Comparison of ENCODE assay signal across 17 cellular contexts in the genomic region with DNA sequence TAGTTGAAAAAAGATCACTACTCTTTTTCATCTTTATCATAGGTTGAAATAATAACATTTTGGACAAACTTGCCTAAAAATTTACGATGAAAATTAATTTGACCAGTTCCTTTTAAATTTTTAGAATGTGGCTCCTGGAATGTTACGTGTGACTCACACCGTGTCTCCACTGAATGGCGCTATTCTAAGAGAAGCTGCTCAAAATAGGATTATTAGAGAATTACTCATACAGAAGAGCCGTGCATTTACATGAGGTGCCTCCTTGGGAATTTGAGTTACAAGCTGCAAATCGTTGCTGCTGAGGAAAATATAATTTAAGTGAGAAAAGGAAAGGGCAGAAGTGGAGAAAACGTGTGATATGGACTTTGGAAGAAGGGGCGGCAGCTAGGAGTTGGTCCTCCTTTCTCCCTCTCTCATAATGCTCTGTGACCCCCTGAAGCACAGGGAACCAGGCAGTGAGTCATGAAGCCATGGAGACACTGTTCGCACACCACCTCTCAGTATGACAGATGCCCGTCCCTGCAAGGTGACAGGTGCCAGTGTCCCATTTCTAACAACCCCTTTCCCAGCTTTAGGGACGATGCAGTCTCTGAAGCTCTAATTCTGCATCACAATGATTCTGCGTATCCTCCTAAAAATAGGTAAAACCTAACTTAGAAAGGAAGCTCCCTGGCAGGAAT.
DNase-seq lines count a peak whose midpoint lies in the region; ATAC-seq and TF ChIP-seq lines count a peak whose summit lies in the region.
"Had no signal": no experiment of that assay in that cellular context is flagged by ENCODE, and none has a peak within 500 bp of the region (broad histone marks: within the 10 kb centered on the region; RNA-seq: fewer than 3 reads in every experiment).

No MANE protein-coding gene starts in this region.

- H3K36me3 ChIP-seq in left lung (no peaks in the 10 kb centered on the region), prostate gland (no peaks in the 10 kb centered on the region)

- H3K27ac ChIP-seq in H9 (ENCODE audit: insufficient read length, low read depth, low read length) (no peak overlapping the region), left lung (no peak overlapping the region), prostate gland (no peak overlapping the region)
- H3K27ac ChIP-seq: A549, SK-N-MC had no signal

- H3K4me3 ChIP-seq in left lung, result no peak overlapping the region
- H3K4me3 ChIP-seq in prostate gland, result no peak overlapping the region
- H3K4me3 ChIP-seq: A549, SK-N-MC had no signal

- H2BK5ac ChIP-seq in H9 (ENCODE audit: insufficient read length, low read length), result no peak overlapping the region

- in situ Hi-C loops in ACHN (cut with HindIII; ENCODE audit: low pct_ligation_motif_present, low pct_unique_long_range_greater_than_20kb, low sequenced_read_pairs), result no loop called here

- no peaks in the 10 kb centered on the region; the same call in none of the 2 replicates for H3K27me3 Mint-ChIP-seq in H9 (ENCODE audit: low read depth)
- H3K27me3 Mint-ChIP-seq: CD4-positive, alpha-beta memory T cell had no signal

- no peak overlapping the region for H2BK15ac ChIP-seq in H9 (ENCODE audit: low read depth, low read length)

- H2AK5ac ChIP-seq in H9 (ENCODE audit: insufficient read length, low read length), result no peak overlapping the region

- H4K8ac ChIP-seq in H9 (replicated peaks; ENCODE audit: insufficient read length, low read depth, low read length), result no peak overlapping the region

- no peak overlapping the region for H3K18ac ChIP-seq in H9 (ENCODE audit: insufficient read length, low read depth, low read length)

- H3K4me1 ChIP-seq in H9 (ENCODE audit: insufficient read depth, low read length), result no peaks in the 10 kb centered on the region; the same call in 1 of the 2 replicates
- H3K4me1 ChIP-seq in left lung, result no peaks in the 10 kb centered on the region
- no peaks in the 10 kb centered on the region for H3K4me1 ChIP-seq in prostate gland (replicated peaks)
- H3K4me1 ChIP-seq: A549 had no signal

- no peak overlapping the region for H3K4me3 Mint-ChIP-seq in H9

- H2BK12ac ChIP-seq in H9 (ENCODE audit: insufficient read length, low read depth, low read length), result no peak overlapping the region

- H3K27ac Mint-ChIP-seq in H9, result no peak overlapping the region
- H3K27ac Mint-ChIP-seq: CD4-positive, alpha-beta memory T cell had no signal

- no peak overlapping the region for H3K56ac ChIP-seq in H9 (ENCODE audit: insufficient read length, low read depth, low read length)

- H3K27me3 ChIP-seq in H9 (ENCODE audit: insufficient read depth, low read length) (no peaks in the 10 kb centered on the region), left lung (no peaks in the 10 kb centered on the region), prostate gland (replicated peaks; ENCODE audit: insufficient read depth) (no peaks in the 10 kb centered on the region)

- H3K36me3 Mint-ChIP-seq in H9 (ENCODE audit: insufficient read depth in 1 of 3, low read depth in 3 of 3), result no peaks in the 10 kb centered on the region; a peak in 1 of 7 replicates
- H3K36me3 Mint-ChIP-seq: CD4-positive, alpha-beta memory T cell had no signal

- peaks cover 19 to 23% of the 10 kb centered on the region in 2 experiments for H3K4me1 Mint-ChIP-seq in H9
- H3K4me1 Mint-ChIP-seq: CD4-positive, alpha-beta memory T cell had no signal

- no peaks in the 10 kb centered on the region for H3K79me2 ChIP-seq in H9 (ENCODE audit: insufficient read depth, low read length)

- peak; percentile 23; the same call in 1 of the 3 replicates for TF ChIP-seq CTCF in H9 (conservative IDR thresholded peaks at IDR 0.05)
- no peak for TF ChIP-seq CTCF in left lung (IDR thresholded peaks at IDR 0.05)
- no peak for TF ChIP-seq CTCF in prostate gland (IDR thresholded peaks at IDR 0.05)

- no peak overlapping the region for H2BK20ac ChIP-seq in H9 (ENCODE audit: low read depth, low read length, poor library complexity, severe bottlenecking)

- ATAC-seq in left lung, result no peak
- ATAC-seq: A549 had no signal

- H4K5ac ChIP-seq in H9 (ENCODE audit: insufficient read length, low read depth, low read length), result no peak overlapping the region

- H3K9ac ChIP-seq in H9 (ENCODE audit: extremely low read depth, insufficient read length, low read length), result no peak overlapping the region

- no CpG with 5 or more reads among the region's 12 CpGs for WGBS in H9 (ENCODE audit: extremely low coverage, insufficient read length, low lambda C conversion rate)
- WGBS in prostate gland, result 73% methylated on average over 12 of the region's 12 CpGs

- H3K4ac ChIP-seq in H9 (ENCODE audit: low read depth, low read length), result no peak overlapping the region

- no peak overlapping the region; the same call in 1 of the 2 replicates for H3K14ac ChIP-seq in H9 (ENCODE audit: insufficient read depth, low read length)

- no peak for TF ChIP-seq POLR2A in prostate gland (IDR thresholded peaks at IDR 0.05)

- H3T11ph ChIP-seq in H9 (ENCODE audit: low read length), result no peak overlapping the region

- H3K4me2 ChIP-seq in H9 (ENCODE audit: insufficient read depth, insufficient read length, low read length), result no peak overlapping the region
- H3K4me2 ChIP-seq: A549 had no signal

- H3K9me3 Mint-ChIP-seq in H9, result no peaks in the 10 kb centered on the region

- intact Hi-C loops in left lung (cut with DNase I) (no loop called here), prostate gland (cut with DNase I) (no loop called here)

- no peaks in the 10 kb centered on the region for H3K79me1 ChIP-seq in H9 (ENCODE audit: insufficient read depth, low read depth, low read length, poor library complexity, severe bottlenecking)

- DNase-seq in ACHN (peak; percentile 39), H9 (no peak), SW480 (ENCODE audit: low spot score) (peak; percentile 52), islet precursor cell (peak; percentile 48), left lung (no peak), prostate gland (ENCODE audit: low spot score) (no peak), EL (no peak), HUDEP-2 (lab: John Stamatoyannopoulos, UW; ENCODE audit: unreplicated experiment in 76 of 76) (no peak)
- DNase-seq: CD4-positive, alpha-beta memory T cell; DND-41; GF-D8; GOT3; NCI-H187 treated with DMSO at 0.1 percent for 48 hours; NCI-H2171; NCI-H510A had no signal

- no peaks in the 10 kb centered on the region for H3K9me3 ChIP-seq in H9 (ENCODE audit: control insufficient read depth, low read depth, low read length)
- peaks cover 0 to 2% of the 10 kb centered on the region in 2 donors for H3K9me3 ChIP-seq in left lung
- H3K9me3 ChIP-seq in prostate gland, result no peaks in the 10 kb centered on the region
- H3K9me3 ChIP-seq: A549 had no signal

- H4K20me1 ChIP-seq in H9 (ENCODE audit: control insufficient read depth, insufficient read depth, insufficient read length), result no peaks in the 10 kb centered on the region

- H2AFZ ChIP-seq in H9 (ENCODE audit: low read length), result no peak overlapping the region

- H4K91ac ChIP-seq in H9 (ENCODE audit: insufficient read length, low read depth, low read length), result no peak overlapping the region

- H2BK120ac ChIP-seq in H9 (ENCODE audit: low read depth, low read length, poor library complexity, severe bottlenecking), result no peak overlapping the region

- H3K23ac ChIP-seq in H9 (ENCODE audit: insufficient read length, low read depth, low read length), result no peak overlapping the region

- no peaks in the 10 kb centered on the region for H3K23me2 ChIP-seq in H9 (ENCODE audit: insufficient read length, low read depth, low read length, poor library complexity, severe bottlenecking)

Comparison
In these comparisons a context has a peak if more than half of its experiments do, and no peak if none do; other contexts are left out.
1. DNase-seq: peak in ACHN (single experiment), SW480 (single experiment) and islet precursor cell (single experiment); none in H9 (single experiment), left lung (0 of 2), prostate gland (single experiment), EL (single experiment) and HUDEP-2 (0 of 76).